ENCODE assay signal across 1 cellular context in genomic region chr13:54312885-54313284, GRCh38.
TF ChIP-seq lines count a peak whose summit lies in the region.

No MANE protein-coding gene starts in this region.

TF ChIP-seq in H1, 55 proteins besides CTCF, POLR2A, EP300 and RAD21:
- TF ChIP-seq BRCA1 (IDR thresholded peaks at IDR 0.05; ENCODE audit: low read depth, low read length), result no peak
- no peak for TF ChIP-seq CBX8 (IDR thresholded peaks at IDR 0.05; ENCODE audit: borderline replicate concordance, low read depth, low read length)
- TF ChIP-seq KDM4A (IDR thresholded peaks at IDR 0.05; ENCODE audit: low read depth, low read length, severe bottlenecking), result no peak
- TF ChIP-seq FOSL1 (IDR thresholded peaks at IDR 0.05; ENCODE audit: insufficient read depth, low read depth, low read length), result no peak
- TF ChIP-seq SIRT6 (IDR thresholded peaks at IDR 0.05; ENCODE audit: low read length), result no peak
- TF ChIP-seq YY1 (IDR thresholded peaks at IDR 0.05; ENCODE audit: low read depth, low read length), result no peak
- TF ChIP-seq CHD7 (IDR thresholded peaks at IDR 0.05; ENCODE audit: insufficient replicate concordance, low read length), result no peak
- no peak for TF ChIP-seq TCF12 (IDR thresholded peaks at IDR 0.05; ENCODE audit: low read depth, low read length)
- no peak for TF ChIP-seq TBP (IDR thresholded peaks at IDR 0.05; ENCODE audit: low read depth, low read length)
- no peak for TF ChIP-seq CTBP2 (IDR thresholded peaks at IDR 0.05; ENCODE audit: borderline replicate concordance, insufficient read depth, insufficient read length, low read length)
- TF ChIP-seq E2F6 (IDR thresholded peaks at IDR 0.05), result no peak
- TF ChIP-seq CBX5 (IDR thresholded peaks at IDR 0.05; ENCODE audit: low read depth, low read length), result no peak
- no peak for TF ChIP-seq MAFK (IDR thresholded peaks at IDR 0.05; ENCODE audit: low read depth, low read length)
- TF ChIP-seq JUND (IDR thresholded peaks at IDR 0.05; ENCODE audit: low read length), result no peak
- TF ChIP-seq TAF1 (IDR thresholded peaks at IDR 0.05; ENCODE audit: low read depth, low read length), result no peak
- no peak for TF ChIP-seq POU5F1 (IDR thresholded peaks at IDR 0.05; ENCODE audit: low read depth, low read length)
